23 cellular contexts compared by ENCODE assay signal in genomic region chr10:121593267-121593666, GRCh38. TPM values are rescaled to one million over a fixed set of nuclear protein-coding genes. Genes with fewer than 3 reads are reported as not detected.
A peak's percentile ranks its signal among the peaks of the same experiment; 100 is the strongest.
DNase-seq lines count a peak whose midpoint lies in the region; TF ChIP-seq lines count a peak whose summit lies in the region.
"Had no signal": no experiment of that assay in that cellular context is flagged by ENCODE, and none has a peak within 500 bp of the region (broad histone marks: within the 10 kb centered on the region; RNA-seq: fewer than 3 reads in every experiment).

No MANE protein-coding gene starts in this region.

- H3K4me3 Mint-ChIP-seq in chondrocyte (ENCODE audit: unreplicated experiment) = no peak overlapping the region
- no peak overlapping the region for H3K4me3 Mint-ChIP-seq in activated naive CD4-positive, alpha-beta T cell treated with anti-CD3 and anti-CD28 coated beads, Interleukin-2, amount 10 ng/mL, durations not matched to agents 7 days and 5 days
- no peak overlapping the region for H3K4me3 Mint-ChIP-seq in endodermal cell
- H3K4me3 Mint-ChIP-seq: activated B cell treated with CpG ODN at 0.5 μM for 24 hours; activated CD8-positive, alpha-beta T cell treated with anti-CD3 and anti-CD28 coated beads for 36 hours; activated T-cell treated with anti-CD3 and anti-CD28 coated beads, Interleukin-2, amount 50 U/mL, for 24 hours had no signal

- TF ChIP-seq CTCF in chondrocyte (IDR thresholded peaks at IDR 0.05) = no peak
- TF ChIP-seq CTCF in endodermal cell (conservative IDR thresholded peaks at IDR 0.05) = no peak

- H3K9me3 ChIP-seq in endodermal cell (ENCODE audit: control insufficient read depth, low read length) = peaks cover 3% of the 10 kb centered on the region
- H3K9me3 ChIP-seq: MG63, neutrophil had no signal

- no peaks in the 10 kb centered on the region for H3K9me3 Mint-ChIP-seq in chondrocyte (ENCODE audit: low read depth)
- H3K9me3 Mint-ChIP-seq in activated naive CD4-positive, alpha-beta T cell treated with anti-CD3 and anti-CD28 coated beads, Interleukin-2, amount 10 ng/mL, durations not matched to agents 7 days and 5 days = no peaks in the 10 kb centered on the region
- peaks cover 2% of the 10 kb centered on the region for H3K9me3 Mint-ChIP-seq in endodermal cell
- H3K9me3 Mint-ChIP-seq: activated B cell treated with CpG ODN at 0.5 μM for 24 hours; activated CD8-positive, alpha-beta T cell treated with anti-CD3 and anti-CD28 coated beads for 36 hours; activated T-cell treated with anti-CD3 and anti-CD28 coated beads, Interleukin-2, amount 50 U/mL, for 24 hours had no signal

- DNase-seq in Ammon's horn (ENCODE audit: low spot score) (peak; percentile 63), chondrocyte (ENCODE audit: low spot score) (peak; percentile 14), islet precursor cell (peak; percentile 38), NCI-H69 (lab: John Stamatoyannopoulos, UW) (no peak), endodermal cell (no peak)
- DNase-seq in activated naive CD4-positive, alpha-beta T cell treated with anti-CD3 and anti-CD28 coated beads, Interleukin-2, amount 10 ng/mL, durations not matched to agents 7 days and 5 days = no peak
- no peak for DNase-seq in activated CD4-positive, CD25-positive, alpha-beta regulatory T cell treated with anti-CD3 and anti-CD28 coated beads, Interleukin-2, amount 50 U/mL, for 72 hours
- DNase-seq: ACHN; activated B cell treated with CpG ODN at 0.5 μM for 24 hours; activated CD8-positive, alpha-beta T cell treated with anti-CD3 and anti-CD28 coated beads for 36 hours; activated naive CD4-positive, alpha-beta T cell treated with Interleukin-2 at 50 U/mL for 16 hours; activated T-cell treated with anti-CD3 and anti-CD28 coated beads, Interleukin-2, amount 50 U/mL, for 24 hours; aorta; DMS 273 treated with DMSO at 0.1 percent for 48 hours; MG63; PC-3; right cardiac atrium; stimulated activated naive CD4-positive, alpha-beta T cell; T-helper 2 cell had no signal

- no peaks in the 10 kb centered on the region for H3K27me3 Mint-ChIP-seq in chondrocyte (ENCODE audit: low read depth)
- H3K27me3 Mint-ChIP-seq in activated naive CD4-positive, alpha-beta T cell treated with anti-CD3 and anti-CD28 coated beads, Interleukin-2, amount 10 ng/mL, durations not matched to agents 7 days and 5 days = peaks cover 41% of the 10 kb centered on the region
- H3K27me3 Mint-ChIP-seq in endodermal cell (ENCODE audit: insufficient read depth) = peaks cover 40% of the 10 kb centered on the region

- no peak overlapping the region for H3K27ac Mint-ChIP-seq in chondrocyte (ENCODE audit: unreplicated experiment)
- H3K27ac Mint-ChIP-seq in activated naive CD4-positive, alpha-beta T cell treated with anti-CD3 and anti-CD28 coated beads, Interleukin-2, amount 10 ng/mL, durations not matched to agents 7 days and 5 days = no peak overlapping the region
- H3K27ac Mint-ChIP-seq in endodermal cell = no peak overlapping the region
- H3K27ac Mint-ChIP-seq: activated B cell treated with CpG ODN at 0.5 μM for 24 hours; activated CD8-positive, alpha-beta T cell treated with anti-CD3 and anti-CD28 coated beads for 36 hours; activated T-cell treated with anti-CD3 and anti-CD28 coated beads, Interleukin-2, amount 50 U/mL, for 24 hours had no signal

- H3K4me1 ChIP-seq in rectal smooth muscle tissue (ENCODE audit: control insufficient read depth, insufficient read depth, low read length) (peaks cover 17% of the 10 kb centered on the region), endodermal cell (ENCODE audit: control insufficient read depth, insufficient read depth, low read length) (peaks cover 8% of the 10 kb centered on the region)

- no peaks in the 10 kb centered on the region for H3K27me3 ChIP-seq in rectal smooth muscle tissue (ENCODE audit: control insufficient read depth, insufficient read depth, low read length)
- peaks cover 52% of the 10 kb centered on the region for H3K27me3 ChIP-seq in endodermal cell (ENCODE audit: control insufficient read depth, insufficient read depth, low read length, poor library complexity, severe bottlenecking)

- H3K4me1 Mint-ChIP-seq in chondrocyte (ENCODE audit: low read depth) = peaks cover 14% of the 10 kb centered on the region
- H3K4me1 Mint-ChIP-seq in activated naive CD4-positive, alpha-beta T cell treated with anti-CD3 and anti-CD28 coated beads, Interleukin-2, amount 10 ng/mL, durations not matched to agents 7 days and 5 days = peaks cover 4% of the 10 kb centered on the region
- peaks cover 61% of the 10 kb centered on the region for H3K4me1 Mint-ChIP-seq in endodermal cell
- H3K4me1 Mint-ChIP-seq: activated B cell treated with CpG ODN at 0.5 μM for 24 hours had no signal

- peak overlapping the region; percentile 81 for H3K27ac ChIP-seq in rectal smooth muscle tissue (ENCODE audit: low read depth, low read length)
- no peak overlapping the region for H3K27ac ChIP-seq in endodermal cell (ENCODE audit: low read depth, low read length)
- H3K27ac ChIP-seq: neutrophil, SJSA1 had no signal

- H3K9ac ChIP-seq in rectal smooth muscle tissue (ENCODE audit: low read length) (no peak overlapping the region), endodermal cell (ENCODE audit: extremely low read depth, low read length, poor library complexity, severe bottlenecking) (no peak overlapping the region)

- H3K36me3 ChIP-seq in rectal smooth muscle tissue (ENCODE audit: control insufficient read depth, insufficient read depth, low read length) (no peaks in the 10 kb centered on the region), endodermal cell (ENCODE audit: control insufficient read depth, insufficient read depth, low read length) (peaks cover 39% of the 10 kb centered on the region)
- H3K36me3 ChIP-seq: MG63, neutrophil, SJSA1 had no signal

- H3K4me3 ChIP-seq in rectal smooth muscle tissue (ENCODE audit: low read length) = peak overlapping the region; percentile 50
- no peak overlapping the region for H3K4me3 ChIP-seq in endodermal cell (ENCODE audit: low read length)
- H3K4me3 ChIP-seq: MG63, SJSA1 had no signal

- H3K36me3 Mint-ChIP-seq in chondrocyte (ENCODE audit: low read depth) = no peaks in the 10 kb centered on the region
- H3K36me3 Mint-ChIP-seq in activated naive CD4-positive, alpha-beta T cell treated with anti-CD3 and anti-CD28 coated beads, Interleukin-2, amount 10 ng/mL, durations not matched to agents 7 days and 5 days = peaks cover 3% of the 10 kb centered on the region
- H3K36me3 Mint-ChIP-seq in endodermal cell (ENCODE audit: low read depth) = peaks cover 41% of the 10 kb centered on the region

- CTCF ChIA-PET in activated naive CD4-positive, alpha-beta T cell treated with anti-CD3 and anti-CD28 coated beads, Interleukin-2, amount 10 ng/mL, durations not matched to agents 7 days and 5 days (lab: Charles Lee) = no interaction called here

- WGBS in endodermal cell (ENCODE audit: insufficient coverage in 1 of 2, insufficient read length in 1 of 2), 2 experiments = 85 to 95% methylated on average over 2 to 5 of the region's 5 CpGs

RNA-seq across cellular contexts. Expression of gene FGFR2, which starts 5.0 kb away (rescaled TPM):
- total RNA-seq in chondrocyte (1.7 to 6.0 TPM (median 2.9 TPM) in 3 replicates), endodermal cell (10 to 100 TPM; 56.5 to 77.0 TPM)
- polyA plus RNA-seq in endodermal cell (2013, experiment 1 of 2) = 79.8 TPM
- polyA plus RNA-seq in endodermal cell (2013, experiment 2 of 2) = 71.0 TPM
- total RNA-seq: activated B cell treated with CpG ODN at 0.5 μM for 24 hours; activated CD8-positive, alpha-beta T cell treated with anti-CD3 and anti-CD28 coated beads for 36 hours; mononuclear cell had no signal

Comparison
In these comparisons a context has a peak if more than half of its experiments do, and no peak if none do; other contexts are left out.
1. DNase-seq: peak in Ammon's horn (single experiment), chondrocyte (single experiment) and islet precursor cell (single experiment); none in activated naive CD4-positive, alpha-beta T cell treated with anti-CD3 and anti-CD28 coated beads, Interleukin-2, amount 10 ng/mL, durations not matched to agents 7 days and 5 days (single experiment), NCI-H69 (single experiment), activated CD4-positive, CD25-positive, alpha-beta regulatory T cell treated with anti-CD3 and anti-CD28 coated beads, Interleukin-2, amount 50 U/mL, for 72 hours (single experiment) and endodermal cell (single experiment).